In genomic region chr11:67302571-67303131, GRCh38 we compare ENCODE assay signal across 8 cellular contexts. TPM values are rescaled to one million over a fixed set of nuclear protein-coding genes. Genes with fewer than 3 reads are reported as not detected.
DNase-seq lines count a peak whose midpoint lies in the region; ATAC-seq and TF ChIP-seq lines count a peak whose summit lies in the region.

No MANE protein-coding gene starts in this region.

- no peaks in the 10 kb centered on the region for H3K9me2 ChIP-seq in GM23248 (ENCODE audit: insufficient read depth)

- H4K20me1 ChIP-seq in GM23248 (ENCODE audit: insufficient read depth) = no peaks in the 10 kb centered on the region

- H3K9ac ChIP-seq in GM23248 = peak overlapping the region; percentile 79
- H3K9ac ChIP-seq in NT2/D1 (ENCODE audit: insufficient read length, low read depth) = peak overlapping the region; percentile 79

- intact Hi-C loops in uterus (cut with DNase I; ENCODE audit: low total_unique reads) = loop anchor here (5.0 kb wide), 1 partner anchor 40 kb away; no protein-coding TSS in a partner anchor

- H3K27ac ChIP-seq in GM23248 = no peak overlapping the region
- H3K27ac ChIP-seq in ectodermal cell (ENCODE audit: insufficient read depth, low read depth, low read length, poor library complexity, severe bottlenecking) = peak overlapping the region; percentile 16
- H3K27ac ChIP-seq in mesodermal cell (ENCODE audit: low read depth, low read length, severe bottlenecking) = peak overlapping the region; percentile 23
- H3K27ac ChIP-seq in uterus = peak overlapping the region; percentile 71 to 84

- DNase-seq in GM23248 = peak; percentile 37
- DNase-seq in NT2/D1 (ENCODE audit: low read depth, low spot score) = no peak
- DNase-seq in uterus = peak in 1 of 2 donors; percentile 30

- H2AFZ ChIP-seq in GM23248 = peak overlapping the region; percentile 64

- no peaks in the 10 kb centered on the region for H3F3A ChIP-seq in GM23248 (ENCODE audit: insufficient read depth)

- ATAC-seq in GM18867 (IDR thresholded peaks at IDR 0.05; ENCODE audit: unreplicated experiment) = no peak
- ATAC-seq in GM18517 (IDR thresholded peaks at IDR 0.05; ENCODE audit: unreplicated experiment) = no peak
- ATAC-seq in GM19395 (IDR thresholded peaks at IDR 0.05; ENCODE audit: unreplicated experiment) = no peak

- H3K4me3 ChIP-seq in GM23248 (peak overlapping the region; percentile 82), NT2/D1 (ENCODE audit: insufficient read length, low read depth) (peak overlapping the region; percentile 95), ectodermal cell (ENCODE audit: insufficient read depth, low read depth, low read length) (peak overlapping the region; percentile 50), mesodermal cell (ENCODE audit: extremely low read depth, insufficient read depth, low read length, poor library complexity, severe bottlenecking) (peak overlapping the region; percentile 60), uterus (peak overlapping the region; percentile 64 to 75)

- H3K36me3 ChIP-seq in GM23248 (ENCODE audit: low read depth) (no peaks in the 10 kb centered on the region; the same call in 1 of the 2 replicates), NT2/D1 (ENCODE audit: insufficient read depth, insufficient read length, low read length) (peaks cover 54% of the 10 kb centered on the region), ectodermal cell (ENCODE audit: control insufficient read depth, insufficient read depth, low read length) (no peaks in the 10 kb centered on the region), mesodermal cell (ENCODE audit: control insufficient read depth, insufficient read depth, low read length) (peaks cover 43% of the 10 kb centered on the region), uterus (no peaks in the 10 kb centered on the region)

- WGBS in GM23248 (ENCODE audit: low coverage in 1 of 2, low lambda C conversion rate in 2 of 2, missing lambda C conversion rate in 2 of 2), 2 experiments = 19 to 25% methylated on average over 20 to 23 of the region's 23 CpGs
- WGBS in ectodermal cell, 2 experiments = 3 to 4% methylated on average over 23 of the region's 23 CpGs
- 21 to 24% methylated on average over 18 to 20 of the region's 23 CpGs for WGBS in mesodermal cell (ENCODE audit: insufficient coverage in 2 of 2), 2 experiments

- no peak for TF ChIP-seq CTCF in uterus (IDR thresholded peaks at IDR 0.05)

- in situ Hi-C loops in GM23248 (cut with MboI) = no loop called here

- peak overlapping the region; percentile 93 for H3K4me2 ChIP-seq in GM23248 (ENCODE audit: unreplicated experiment)

- H3K9me3 ChIP-seq in GM23248 (ENCODE audit: low read depth) (no peaks in the 10 kb centered on the region), NT2/D1 (ENCODE audit: insufficient read depth, low read length) (no peaks in the 10 kb centered on the region), ectodermal cell (ENCODE audit: control insufficient read depth, low read length) (no peaks in the 10 kb centered on the region), mesodermal cell (ENCODE audit: control insufficient read depth, low read length) (no peaks in the 10 kb centered on the region), uterus (no peaks in the 10 kb centered on the region)

- H3K4me1 ChIP-seq in GM23248 (ENCODE audit: insufficient read depth) (0 out of 2 replicates have a peak, but pooled peaks cover 12% of the 10 kb centered on the region), NT2/D1 (ENCODE audit: insufficient read depth, insufficient read length) (peaks cover 31% of the 10 kb centered on the region), ectodermal cell (ENCODE audit: control insufficient read depth, insufficient read depth, low read length) (peaks cover 19% of the 10 kb centered on the region), mesodermal cell (ENCODE audit: control insufficient read depth, insufficient read depth, low read length, poor library complexity, severe bottlenecking) (peaks cover 20% of the 10 kb centered on the region), uterus (no peaks in the 10 kb centered on the region)

- no peaks in the 10 kb centered on the region for H3K27me3 ChIP-seq in GM23248 (replicated peaks; ENCODE audit: insufficient read depth)
- no peaks in the 10 kb centered on the region for H3K27me3 ChIP-seq in NT2/D1 (ENCODE audit: insufficient read depth, insufficient read length)
- peaks cover 19% of the 10 kb centered on the region for H3K27me3 ChIP-seq in ectodermal cell (ENCODE audit: control insufficient read depth, insufficient read depth, low read length, poor library complexity, severe bottlenecking)
- H3K27me3 ChIP-seq in uterus = no peaks in the 10 kb centered on the region

- H3K79me2 ChIP-seq in GM23248 (ENCODE audit: insufficient read depth) = peaks cover 10% of the 10 kb centered on the region; the same call in 1 of the 2 replicates

- TF ChIP-seq POLR2A in uterus (IDR thresholded peaks at IDR 0.05) = no peak

RNA-seq across cellular contexts. Expression of gene SSH3, which starts 0.7 kb away (rescaled TPM):
- 20.1 and 41.6 TPM in 2 replicates for total RNA-seq in GM23248 (2014; rRNA removed; shearing (Covaris generic))
- polyA plus RNA-seq in GM23248 (2016; fragmentation: Nextera tagmentation; extraction: Ambion mirVana) = 25.2 and 26.4 TPM in 2 replicates
- 9.5 TPM for polyA plus RNA-seq in ectodermal cell (2013, experiment 1 of 4)
- 8.1 TPM for polyA plus RNA-seq in ectodermal cell (2013, experiment 2 of 4)
- 10.0 TPM for polyA plus RNA-seq in ectodermal cell (2013, experiment 3 of 4)
- 10.0 TPM for polyA plus RNA-seq in ectodermal cell (2013, experiment 4 of 4)
- polyA plus RNA-seq in mesodermal cell (2013, experiment 1 of 2) = 23.4 TPM
- polyA plus RNA-seq in mesodermal cell (2013, experiment 2 of 2) = 15.9 TPM
- 10 to 100 TPM in 3 of 4 donors, 1 to 10 TPM in 1; 7.7 to 48.8 (median 19.1) TPM for total RNA-seq in uterus

RNA-seq across cellular contexts. Expression of gene ANKRD13D, which starts 13.5 kb away (rescaled TPM):
- 27.6 and 42.9 TPM in 2 replicates for total RNA-seq in GM23248 (2014; rRNA removed; shearing (Covaris generic))
- 13.4 and 16.4 TPM in 2 replicates for polyA plus RNA-seq in GM23248 (2016; fragmentation: Nextera tagmentation; extraction: Ambion mirVana)
- 30.3 TPM for polyA plus RNA-seq in ectodermal cell (2013, experiment 1 of 4)
- 26.9 TPM for polyA plus RNA-seq in ectodermal cell (2013, experiment 2 of 4)
- polyA plus RNA-seq in ectodermal cell (2013, experiment 3 of 4) = 25.6 TPM
- 26.8 TPM for polyA plus RNA-seq in ectodermal cell (2013, experiment 4 of 4)
- polyA plus RNA-seq in mesodermal cell (2013, experiment 1 of 2) = 31.7 TPM
- 24.3 TPM for polyA plus RNA-seq in mesodermal cell (2013, experiment 2 of 2)
- total RNA-seq in uterus = 10 to 100 TPM in 3 of 4 donors, 1 to 10 TPM in 1; 7.4 to 63.7 (median 22.5) TPM

RNA-seq across cellular contexts. Expression of gene GRK2, which starts 36.4 kb away (rescaled TPM):
- total RNA-seq in GM23248 (2014; rRNA removed; shearing (Covaris generic)) = 43.0 and 54.9 TPM in 2 replicates
- 6.0 and 7.8 TPM in 2 replicates for polyA plus RNA-seq in GM23248 (2016; fragmentation: Nextera tagmentation; extraction: Ambion mirVana)
- polyA plus RNA-seq in ectodermal cell (2013, experiment 1 of 4) = 47.7 TPM
- 45.8 TPM for polyA plus RNA-seq in ectodermal cell (2013, experiment 2 of 4)
- 35.1 TPM for polyA plus RNA-seq in ectodermal cell (2013, experiment 3 of 4)
- polyA plus RNA-seq in ectodermal cell (2013, experiment 4 of 4) = 37.3 TPM
- 46.3 TPM for polyA plus RNA-seq in mesodermal cell (2013, experiment 1 of 2)
- polyA plus RNA-seq in mesodermal cell (2013, experiment 2 of 2) = 36.4 TPM
- 10 to 100 TPM; 25.0 to 93.8 (median 64.2) TPM for total RNA-seq in uterus

RNA-seq across cellular contexts. Expression of gene POLD4, which starts 50.7 kb away (rescaled TPM):
- 86.6 and 109 TPM in 2 replicates for total RNA-seq in GM23248 (2014; rRNA removed; shearing (Covaris generic))
- 121 and 136 TPM in 2 replicates for polyA plus RNA-seq in GM23248 (2016; fragmentation: Nextera tagmentation; extraction: Ambion mirVana)
- 15.2 TPM for polyA plus RNA-seq in ectodermal cell (2013, experiment 1 of 4)
- 13.3 TPM for polyA plus RNA-seq in ectodermal cell (2013, experiment 2 of 4)
- 12.4 TPM for polyA plus RNA-seq in ectodermal cell (2013, experiment 3 of 4)
- polyA plus RNA-seq in ectodermal cell (2013, experiment 4 of 4) = 16.6 TPM
- 67.2 TPM for polyA plus RNA-seq in mesodermal cell (2013, experiment 1 of 2)
- 56.7 TPM for polyA plus RNA-seq in mesodermal cell (2013, experiment 2 of 2)
- total RNA-seq in uterus = 10 to 100 TPM in 3 of 4 donors, 1 to 10 TPM in 1; 8.7 to 65.6 (median 31.3) TPM
